Comparison of ENCODE assay signal across 36 cellular contexts in genomic region chr14:55309154-55309553, GRCh38.
"Had no signal": no experiment of that assay in that cellular context is flagged by ENCODE, and none has a peak within 500 bp of the region (broad histone marks: within the 10 kb centered on the region; RNA-seq: fewer than 3 reads in every experiment).

No MANE protein-coding gene starts in this region.

- DNase-seq: activated B cell treated with CpG ODN at 0.5 μM for 24 hours; activated CD4-positive, alpha-beta memory T cell treated with anti-CD3 and anti-CD28 coated beads for 36 hours; activated CD4-positive, alpha-beta T cell treated with anti-CD3 and anti-CD28 coated beads for 4 hours; activated CD4-positive, alpha-beta T cell treated with anti-CD3 and anti-CD28 coated beads, Interleukin-2, amount 10 ng/mL, durations not matched to agents 24 days and 14 days; activated CD4-positive, alpha-beta T cell treated with anti-CD3 and anti-CD28 coated beads, Interleukin-2, amount 50 U/mL, for 1 hour; activated CD4-positive, alpha-beta T cell treated with anti-CD3 and anti-CD28 coated beads, Interleukin-2, amount 50 U/mL, for 4 hours; activated CD4-positive, CD25-positive, alpha-beta regulatory T cell treated with anti-CD3 and anti-CD28 coated beads, Interleukin-2, amount 50 U/mL, for 72 hours; activated CD8-positive, alpha-beta memory T cell treated with anti-CD3 and anti-CD28 coated beads, Interleukin-2, amount 50 U/mL, for 4 hours; activated CD8-positive, alpha-beta T cell treated with anti-CD3 and anti-CD28 coated beads for 36 hours; activated effector memory CD4-positive, alpha-beta T cell treated with anti-CD3 and anti-CD28 coated beads, Interleukin-2, amount 50 U/mL, for 16 hours; activated gamma-delta T cell treated with Interleukin-2 at 50 U/mL for 16 hours; activated naive CD4-positive, alpha-beta T cell; activated naive CD4-positive, alpha-beta T cell treated with anti-CD3 and anti-CD28 coated beads for 36 hours; activated naive CD4-positive, alpha-beta T cell treated with anti-CD3 and anti-CD28 coated beads, Interleukin-2, amount 50 U/mL, for 16 hours; activated naive CD8-positive, alpha-beta T cell treated with anti-CD3 and anti-CD28 coated beads for 36 hours; activated T-cell treated with anti-CD3 and anti-CD28 coated beads for 4 hours; activated T-cell treated with anti-CD3 and anti-CD28 coated beads, Interleukin-2, amount 50 U/mL, for 1 hour; activated T-cell treated with anti-CD3 and anti-CD28 coated beads, Interleukin-2, amount 50 U/mL, for 4 hours; activated T-cell treated with anti-CD3 and anti-CD28 coated beads, Interleukin-2, amount 50 U/mL, for 72 hours; adrenal gland; amniotic stem cell; aorta; body of pancreas; brain microvascular endothelial cell; central memory CD4-positive, alpha-beta T cell; SW 1271; T-helper 1 cell; T-helper 2 cell; T-helper 9 cell had no signal

- H3K27me3 Mint-ChIP-seq: activated B cell treated with CpG ODN at 0.5 μM for 24 hours; activated CD4-positive, alpha-beta memory T cell treated with anti-CD3 and anti-CD28 coated beads for 36 hours; activated CD4-positive, alpha-beta T cell treated with anti-CD3 and anti-CD28 coated beads, Interleukin-2, amount 10 ng/mL, durations not matched to agents 24 days and 14 days; activated CD8-positive, alpha-beta T cell treated with anti-CD3 and anti-CD28 coated beads for 36 hours; activated naive CD8-positive, alpha-beta T cell treated with anti-CD3 and anti-CD28 coated beads for 36 hours; activated T-helper 17 cell treated with anti-CD3 and anti-CD28 coated beads, Interleukin-2, amount 50 U/mL, for 72 hours had no signal

- H3K4me3 Mint-ChIP-seq: activated B cell treated with CpG ODN at 0.5 μM for 24 hours; activated CD4-positive, alpha-beta memory T cell treated with anti-CD3 and anti-CD28 coated beads for 36 hours; activated CD4-positive, alpha-beta T cell treated with anti-CD3 and anti-CD28 coated beads, Interleukin-2, amount 10 ng/mL, durations not matched to agents 24 days and 14 days; activated CD8-positive, alpha-beta T cell treated with anti-CD3 and anti-CD28 coated beads for 36 hours; activated naive CD4-positive, alpha-beta T cell treated with anti-CD3 and anti-CD28 coated beads for 36 hours; activated naive CD8-positive, alpha-beta T cell treated with anti-CD3 and anti-CD28 coated beads for 36 hours; activated T-cell treated with anti-CD3 and anti-CD28 coated beads, Interleukin-2, amount 50 U/mL, for 4 hours; activated T-cell treated with anti-CD3 and anti-CD28 coated beads, Interleukin-2, amount 50 U/mL, for 72 hours; activated T-helper 1 cell treated with anti-CD3 and anti-CD28 coated beads, Interleukin-12 subunit alpha, Interleukin-12 subunit beta, Interleukin-2, Interleukin-4 antibody, amounts not matched to agents 30 ng/mL and 10 ng/mL and 1 ng/mL, durations not matched to agents 14 hours and 24 hours and 36 hours; activated T-helper 17 cell treated with anti-CD3 and anti-CD28 coated beads, Interleukin-2, amount 50 U/mL, for 72 hours; T-helper 1 cell treated with Interleukin-12 subunit alpha and Interleukin-12 subunit beta and Interleukin-4 antibody, amounts not matched to agents 30 μg/mL and 1 μg/mL, for 36 hours; T-helper 2 cell treated with Interferon-gamma antibody and Interleukin-4, amounts not matched to agents 5 μg/mL and 100 μg/mL, for 36 hours had no signal

- H3K27ac ChIP-seq: adrenal gland, body of pancreas, brain microvascular endothelial cell, breast epithelium, VCaP had no signal

- H3K27me3 ChIP-seq: adrenal gland, body of pancreas, brain microvascular endothelial cell, breast epithelium had no signal

- H3K36me3 ChIP-seq: adrenal gland, brain microvascular endothelial cell, breast epithelium had no signal

- H3K4me1 ChIP-seq: breast epithelium had no signal

- H3K27ac Mint-ChIP-seq: activated B cell treated with CpG ODN at 0.5 μM for 24 hours; activated CD4-positive, alpha-beta memory T cell treated with anti-CD3 and anti-CD28 coated beads for 36 hours; activated CD4-positive, alpha-beta T cell treated with anti-CD3 and anti-CD28 coated beads, Interleukin-2, amount 10 ng/mL, durations not matched to agents 24 days and 14 days; activated CD8-positive, alpha-beta T cell treated with anti-CD3 and anti-CD28 coated beads for 36 hours; activated naive CD4-positive, alpha-beta T cell treated with anti-CD3 and anti-CD28 coated beads for 36 hours; activated naive CD4-positive, alpha-beta T cell treated with anti-CD3 and anti-CD28 coated beads, Interleukin-2, amount 50 U/mL, for 72 hours; activated naive CD8-positive, alpha-beta T cell treated with anti-CD3 and anti-CD28 coated beads for 36 hours; activated T-cell treated with anti-CD3 and anti-CD28 coated beads, Interleukin-2, amount 50 U/mL, for 72 hours; activated T-helper 1 cell treated with anti-CD3 and anti-CD28 coated beads, Interleukin-12 subunit alpha, Interleukin-12 subunit beta, Interleukin-2, Interleukin-4 antibody, amounts not matched to agents 30 ng/mL and 10 ng/mL and 1 ng/mL, durations not matched to agents 14 hours and 24 hours and 36 hours; activated T-helper 17 cell treated with anti-CD3 and anti-CD28 coated beads, Interleukin-2, amount 50 U/mL, for 72 hours; T-helper 1 cell treated with Interleukin-12 subunit alpha and Interleukin-12 subunit beta and Interleukin-4 antibody, amounts not matched to agents 30 μg/mL and 1 μg/mL, for 36 hours; T-helper 2 cell treated with Interferon-gamma antibody and Interleukin-4, amounts not matched to agents 5 μg/mL and 100 μg/mL, for 36 hours had no signal

- H3K4me3 ChIP-seq: adrenal gland, body of pancreas, breast epithelium had no signal
